In the genomic region with DNA sequence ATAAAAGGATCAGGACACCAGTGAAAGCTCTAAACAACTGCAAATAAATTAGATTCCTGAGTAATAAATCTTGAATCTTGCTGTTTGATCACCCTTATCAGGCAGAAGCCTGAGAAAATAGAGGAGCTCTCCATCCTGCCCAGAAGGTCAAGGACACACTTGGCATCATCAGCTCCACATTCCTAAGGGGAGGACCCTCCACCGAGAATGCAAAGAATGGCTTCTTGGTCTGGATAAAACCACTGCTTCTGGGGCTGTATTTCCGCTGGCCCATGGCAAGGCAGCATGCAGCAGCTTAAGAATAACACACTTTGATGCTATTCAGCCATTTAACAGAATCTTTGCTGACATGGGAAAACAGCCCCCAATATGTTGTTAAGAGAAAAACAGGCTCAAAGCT, we compare ENCODE assay signal across 18 cellular contexts.
DNase-seq lines count a peak whose midpoint lies in the region; ATAC-seq, FAIRE-seq and TF ChIP-seq lines count a peak whose summit lies in the region.
"Had no signal": no experiment of that assay in that cellular context is flagged by ENCODE, and none has a peak within 500 bp of the region (broad histone marks: within the 10 kb centered on the region; RNA-seq: fewer than 3 reads in every experiment).

No MANE protein-coding gene starts in this region.

- H2AFZ ChIP-seq in HepG2 (ENCODE audit: low read length) = no peak overlapping the region

- DNase-seq in HTR-8/SVneo (ENCODE audit: insufficient read length, low spot score) (peak; percentile 39), astrocyte of the hippocampus (ENCODE audit: low read depth, low spot score) (peak; percentile 85), iris pigment epithelial cell (ENCODE audit: low read depth) (peak; percentile 71), urothelium cell line (ENCODE audit: low spot score) (peak; percentile 37), HepG2 (ENCODE audit: low spot score) (no peak)
- DNase-seq in effector memory CD4-positive, alpha-beta T cell = no peak
- DNase-seq: activated CD4-positive, alpha-beta T cell treated with anti-CD3 and anti-CD28 coated beads, Interleukin-2, amount 50 U/mL, for 4 hours; activated naive CD4-positive, alpha-beta T cell treated with Interleukin-2 at 50 U/mL for 16 hours; aorta; cortex of kidney; gastrocnemius medialis; naive B cell; NCI-H187 treated with DMSO at 0.1 percent for 48 hours; posterior cingulate gyrus; small intestine; T-cell had no signal

- H3K4me1 ChIP-seq in effector memory CD4-positive, alpha-beta T cell (ENCODE audit: control insufficient read depth, insufficient read depth, low read length, poor library complexity, severe bottlenecking) = no peaks in the 10 kb centered on the region
- H3K4me1 ChIP-seq in HepG2 (ENCODE audit: insufficient read depth, low read length) = no peaks in the 10 kb centered on the region
- H3K4me1 ChIP-seq: BLaER1 had no signal

- H3K27me3 ChIP-seq in effector memory CD4-positive, alpha-beta T cell (replicated peaks; ENCODE audit: control insufficient read depth, insufficient read depth, low read length, poor library complexity, severe bottlenecking) = no peaks in the 10 kb centered on the region
- H3K27me3 ChIP-seq in HepG2 (ENCODE audit: control insufficient read depth in 1 of 2, insufficient read depth in 2 of 2, low read length in 2 of 2) = no peaks in the 10 kb centered on the region
- H3K27me3 ChIP-seq: BLaER1, gastrocnemius medialis had no signal

- peak; percentile 76 for FAIRE-seq in HTR-8/SVneo (lab: Jason Lieb, UNC)
- no peak for FAIRE-seq in urothelium cell line (lab: Jason Lieb, UNC)
- no peak for FAIRE-seq in HepG2 (lab: Jason Lieb, UNC)
- FAIRE-seq: small intestine had no signal

- H3K36me3 ChIP-seq in effector memory CD4-positive, alpha-beta T cell (ENCODE audit: control insufficient read depth, insufficient read depth, low read length) = no peaks in the 10 kb centered on the region
- no peaks in the 10 kb centered on the region for H3K36me3 ChIP-seq in HepG2 (replicated peaks in 1 of 2; ENCODE audit: control insufficient read depth in 1 of 2, insufficient read depth in 2 of 2, low read length in 2 of 2)
- H3K36me3 ChIP-seq: BLaER1, gastrocnemius medialis had no signal

- CTCF ChIA-PET in HepG2 (lab: Yijun Ruan, JAX; ENCODE audit: low intra/inter-chr PET ratio, low total read pairs) = no interaction called here

- POLR2A ChIA-PET in HepG2 (lab: Yijun Ruan, JAX) = no interaction called here

- no peaks in the 10 kb centered on the region for H4K20me1 ChIP-seq in HepG2 (ENCODE audit: insufficient read depth, low read length)
- H4K20me1 ChIP-seq: BLaER1 had no signal

- intact Hi-C loops in HepG2 (cut with micrococcal nuclease; ENCODE audit: unreplicated experiment) = no loop called here

- ATAC-seq in GM18511 (IDR thresholded peaks at IDR 0.05; ENCODE audit: unreplicated experiment) (no peak), HepG2 (no peak)
- ATAC-seq: gastrocnemius medialis, T-cell had no signal

- in situ Hi-C loops in HepG2 (cut with HindIII; ENCODE audit: extremely low pct_ligation_motif_present, low pct_unique_long_range_greater_than_20kb) = no loop called here

- WGBS in HepG2 (ENCODE audit: low lambda C conversion rate) = 38% methylated on average over 2 of the region's 2 CpGs

- no peak for TF ChIP-seq RAD21 in HepG2 (CRISPR knock-in tag; IDR thresholded peaks at IDR 0.05)

- BruUV-seq in HepG2 (replicated peaks; lab: Mats Ljungman, UMichigan) = no TSS peak

- no peaks in the 10 kb centered on the region for H3K9me3 ChIP-seq in effector memory CD4-positive, alpha-beta T cell (ENCODE audit: control insufficient read depth, low read length)
- H3K9me3 ChIP-seq in HepG2 (ENCODE audit: low read length) = no peaks in the 10 kb centered on the region
- H3K9me3 ChIP-seq: BLaER1, gastrocnemius medialis had no signal

- no peaks in the 10 kb centered on the region for H3K79me2 ChIP-seq in HepG2 (ENCODE audit: insufficient read depth, low read length)

- TF ChIP-seq CTCF in HepG2 (CRISPR knock-in tag; IDR thresholded peaks at IDR 0.05) = no peak

- no peak overlapping the region for H3K9ac ChIP-seq in HepG2 (ENCODE audit: insufficient read depth, low read depth, low read length)
- H3K9ac ChIP-seq: BLaER1 had no signal

- no peak overlapping the region for H3K4me2 ChIP-seq in HepG2 (ENCODE audit: low read depth, low read length)
- H3K4me2 ChIP-seq: BLaER1 had no signal

- H3K4me3 ChIP-seq in effector memory CD4-positive, alpha-beta T cell (ENCODE audit: insufficient read depth, low read depth, low read length, poor library complexity, severe bottlenecking) = no peak overlapping the region
- no peak overlapping the region for H3K4me3 ChIP-seq in HepG2 (replicated peaks in 1 of 3; ENCODE audit: insufficient read depth in 1 of 3, low read depth in 2 of 3, low read length in 3 of 3)
- H3K4me3 ChIP-seq: BLaER1, gastrocnemius medialis had no signal

- TF ChIP-seq EP300 in HepG2 (IDR thresholded peaks at IDR 0.05; ENCODE audit: low read depth in 2 of 2, low read length in 2 of 2) = no peak
- TF ChIP-seq EP300 in HepG2 (CRISPR knock-in tag; IDR thresholded peaks at IDR 0.05; ENCODE audit: borderline replicate concordance) = no peak

- no peak for TF ChIP-seq POLR2A in HepG2 (IDR thresholded peaks at IDR 0.05; ENCODE audit: insufficient read depth in 1 of 2, low read depth in 2 of 2, low read length in 2 of 2)

- H3K27ac ChIP-seq in effector memory CD4-positive, alpha-beta T cell (ENCODE audit: insufficient read depth, low read length, poor library complexity, severe bottlenecking) = no peak overlapping the region
- H3K27ac ChIP-seq in HepG2 (ENCODE audit: extremely low read length, insufficient read depth, low read length) = no peak overlapping the region
- H3K27ac ChIP-seq: BLaER1, gastrocnemius medialis had no signal

TF ChIP-seq in HepG2, 621 proteins besides CTCF, POLR2A, EP300 and RAD21:
- TF ChIP-seq MAFK (conservative IDR thresholded peaks at IDR 0.05 in 1 of 2, IDR thresholded peaks at IDR 0.05 in 1 of 2; ENCODE audit: low read length in 2 of 2) (peak in 1 of 2 experiments; percentile 44; a peak in 2 of 4 replicates), ZNF619 (CRISPR knock-in tag; IDR thresholded peaks at IDR 0.05) (no peak), ZNF431 (CRISPR knock-in tag; IDR thresholded peaks at IDR 0.05; ENCODE audit: borderline replicate concordance, low read depth) (no peak), ZNF883 (CRISPR knock-in tag; IDR thresholded peaks at IDR 0.05; ENCODE audit: not compliant biosample characterization) (no peak)

Comparison
In these comparisons a context has a peak if more than half of its experiments do, and no peak if none do; other contexts are left out.
1. DNase-seq: peak in HTR-8/SVneo (single experiment), astrocyte of the hippocampus (single experiment), iris pigment epithelial cell (single experiment) and urothelium cell line (single experiment); none in effector memory CD4-positive, alpha-beta T cell (0 of 3) and HepG2 (single experiment).